19 cellular contexts compared by ENCODE assay signal in the genomic region with DNA sequence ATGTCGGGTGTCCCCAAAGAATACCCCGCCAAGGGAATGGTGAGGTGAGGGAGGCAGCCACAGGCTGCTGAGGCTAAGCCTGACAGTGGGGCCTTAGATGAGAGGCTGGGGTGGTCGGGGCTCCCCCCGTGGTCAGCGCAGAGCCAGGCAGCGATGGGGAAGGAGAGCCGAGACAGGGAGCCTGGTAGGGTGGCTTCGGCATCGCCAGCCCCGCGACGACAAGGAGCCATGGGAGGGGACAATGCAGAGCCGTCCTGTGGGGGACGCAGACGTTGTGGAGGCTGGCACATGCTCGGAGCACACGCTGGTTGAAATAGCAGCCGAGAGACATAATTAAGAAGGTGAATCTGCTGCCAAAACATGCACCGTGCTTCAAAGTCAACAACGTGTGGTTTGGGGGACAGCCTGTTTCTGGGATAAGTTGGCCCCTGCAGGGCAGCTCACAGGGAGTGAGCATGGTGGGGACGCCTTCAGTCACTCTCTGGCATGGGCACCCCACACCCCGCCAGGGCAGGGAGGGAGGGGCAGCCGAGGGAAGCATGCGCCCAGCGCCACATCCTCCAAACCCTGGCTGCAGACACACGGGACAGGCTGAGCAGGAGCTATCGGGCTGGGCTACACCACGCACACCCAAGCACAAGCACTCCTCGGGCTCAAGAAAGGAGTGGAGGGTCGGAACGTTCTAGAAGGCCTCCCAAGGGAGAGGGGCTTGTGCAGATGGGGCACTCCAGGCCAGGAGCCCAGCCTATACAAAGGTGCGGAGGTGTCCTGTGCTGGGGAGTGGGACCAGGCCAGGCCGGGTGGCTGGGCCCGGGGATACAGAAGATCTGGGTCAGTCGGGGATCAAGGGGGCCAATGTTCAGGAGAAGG.
"Had no signal": no experiment of that assay in that cellular context is flagged by ENCODE, and none has a peak within 500 bp of the region (broad histone marks: within the 10 kb centered on the region; RNA-seq: fewer than 3 reads in every experiment).

No MANE protein-coding gene starts in this region.

- H3K9me3 ChIP-seq: psoas muscle, right lobe of liver had no signal

- ATAC-seq: psoas muscle; right lobe of liver; stimulated activated naive CD8-positive, alpha-beta T cell treated with anti-CD3 and anti-CD28 coated beads, Interleukin-15, Interleukin-2, amounts not matched to agents 100 U/mL and 50 U/mL, for 24 hours had no signal

- H3K27ac ChIP-seq: brain microvascular endothelial cell, psoas muscle, right lobe of liver, suprapubic skin had no signal

- H3K36me3 ChIP-seq: brain microvascular endothelial cell, right lobe of liver, suprapubic skin had no signal

- DNase-seq: activated CD4-positive, alpha-beta T cell treated with anti-CD3 and anti-CD28 coated beads, Interleukin-2, amount 10 ng/mL, durations not matched to agents 7 days and 5 days; activated CD4-positive, CD25-positive, alpha-beta regulatory T cell; activated naive CD8-positive, alpha-beta T cell treated with anti-CD3 and anti-CD28 coated beads for 36 hours; brain microvascular endothelial cell; cerebellar nuclear complex; dermis blood vessel endothelial cell; erythroblast; hypothalamus; kidney glomerular epithelial cell; mesendoderm; occipital lobe; psoas muscle; right lobe of liver; stimulated activated CD4-positive, alpha-beta T cell treated with anti-CD3 and anti-CD28 coated beads, Interleukin-4, amount 100 ng/mL, for 4 hours; stimulated activated CD8-positive, alpha-beta memory T cell treated with anti-CD3 and anti-CD28 coated beads, Interleukin-4, amount 100 ng/mL, for 48 hours; stimulated activated naive CD8-positive, alpha-beta T cell treated with anti-CD3 and anti-CD28 coated beads, Interleukin-15, Interleukin-2, amounts not matched to agents 100 U/mL and 50 U/mL, for 24 hours; trophoblast cell had no signal

- H3K27me3 ChIP-seq: brain microvascular endothelial cell, right lobe of liver had no signal

- H3K4me1 ChIP-seq: psoas muscle, right lobe of liver had no signal

- H3K4me2 ChIP-seq: smooth muscle cell had no signal

- H3K4me3 ChIP-seq: psoas muscle, right lobe of liver, smooth muscle cell, suprapubic skin had no signal
